Comparison of ENCODE assay signal across 2 cellular contexts in the genomic region with DNA sequence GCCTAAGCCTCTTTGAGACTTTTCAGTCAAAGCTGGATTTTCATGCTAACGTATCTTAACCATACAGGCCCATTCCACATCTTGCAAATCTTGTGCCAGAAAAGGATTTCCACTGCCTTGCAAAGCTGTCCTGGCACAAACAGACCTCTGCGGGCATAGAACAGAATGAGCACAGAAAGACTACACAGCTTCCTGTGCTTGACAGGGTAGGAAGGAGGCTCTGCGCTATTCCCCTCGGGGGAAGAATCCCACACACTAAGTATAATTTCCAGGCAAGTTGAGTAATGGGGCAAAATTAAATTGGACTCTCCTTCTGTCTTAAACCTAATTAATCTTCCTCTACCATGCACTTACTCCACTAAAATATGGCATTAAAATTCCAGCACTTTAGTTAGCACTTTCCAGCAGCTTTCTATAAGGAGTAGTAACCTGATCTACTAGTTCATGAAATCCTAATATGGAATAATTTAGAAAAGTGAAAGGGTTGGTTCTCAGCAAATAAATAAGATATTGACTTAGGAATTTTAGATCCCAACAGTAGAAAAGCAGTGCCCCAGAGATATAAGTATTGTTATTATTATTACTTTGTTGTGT.
TF ChIP-seq lines count a peak whose summit lies in the region.

No MANE protein-coding gene starts in this region.

TF ChIP-seq in IMR-90, 13 proteins besides CTCF, POLR2A, EP300 and RAD21:
- TF ChIP-seq SMC3 (IDR thresholded peaks at IDR 0.05; ENCODE audit: low read depth, low read length) (no peak), NFE2L2 (IDR thresholded peaks at IDR 0.05; ENCODE audit: low read depth, low read length) (no peak), MAZ (IDR thresholded peaks at IDR 0.05; ENCODE audit: borderline replicate concordance, low read depth, low read length) (no peak), RCOR1 (IDR thresholded peaks at IDR 0.05; ENCODE audit: insufficient replicate concordance, low read length) (no peak), MAFK (IDR thresholded peaks at IDR 0.05; ENCODE audit: low read depth, low read length) (no peak), BHLHE40 (IDR thresholded peaks at IDR 0.05; ENCODE audit: low read depth, low read length) (no peak), RFX5 (IDR thresholded peaks at IDR 0.05; ENCODE audit: low read depth, low read length) (no peak), FOS (IDR thresholded peaks at IDR 0.05; ENCODE audit: low read depth, low read length) (no peak), CHD1 (IDR thresholded peaks at IDR 0.05; ENCODE audit: low read depth, low read length) (no peak), CEBPB (IDR thresholded peaks at IDR 0.05; ENCODE audit: low read depth, low read length) (no peak), MXI1 (IDR thresholded peaks at IDR 0.05; ENCODE audit: borderline replicate concordance, low read depth, low read length) (no peak)
- TF ChIP-seq, protein P1, sequence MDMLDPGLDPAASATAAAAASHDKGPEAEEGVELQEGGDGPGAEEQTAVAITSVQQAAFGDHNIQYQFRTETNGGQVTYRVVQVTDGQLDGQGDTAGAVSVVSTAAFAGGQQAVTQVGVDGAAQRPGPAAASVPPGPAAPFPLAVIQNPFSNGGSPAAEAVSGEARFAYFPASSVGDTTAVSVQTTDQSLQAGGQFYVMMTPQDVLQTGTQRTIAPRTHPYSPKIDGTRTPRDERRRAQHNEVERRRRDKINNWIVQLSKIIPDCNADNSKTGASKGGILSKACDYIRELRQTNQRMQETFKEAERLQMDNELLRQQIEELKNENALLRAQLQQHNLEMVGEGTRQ (IDR thresholded peaks at IDR 0.05; ENCODE audit: low read depth, low read length), result no peak
- TF ChIP-seq, protein P2, sequence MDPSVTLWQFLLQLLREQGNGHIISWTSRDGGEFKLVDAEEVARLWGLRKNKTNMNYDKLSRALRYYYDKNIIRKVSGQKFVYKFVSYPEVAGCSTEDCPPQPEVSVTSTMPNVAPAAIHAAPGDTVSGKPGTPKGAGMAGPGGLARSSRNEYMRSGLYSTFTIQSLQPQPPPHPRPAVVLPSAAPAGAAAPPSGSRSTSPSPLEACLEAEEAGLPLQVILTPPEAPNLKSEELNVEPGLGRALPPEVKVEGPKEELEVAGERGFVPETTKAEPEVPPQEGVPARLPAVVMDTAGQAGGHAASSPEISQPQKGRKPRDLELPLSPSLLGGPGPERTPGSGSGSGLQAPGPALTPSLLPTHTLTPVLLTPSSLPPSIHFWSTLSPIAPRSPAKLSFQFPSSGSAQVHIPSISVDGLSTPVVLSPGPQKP (IDR thresholded peaks at IDR 0.05; ENCODE audit: borderline replicate concordance, low read depth, low read length), result no peak

TF ChIP-seq in GM12878, 131 proteins besides CTCF, POLR2A, EP300 and RAD21:
- TF ChIP-seq, protein P3, sequence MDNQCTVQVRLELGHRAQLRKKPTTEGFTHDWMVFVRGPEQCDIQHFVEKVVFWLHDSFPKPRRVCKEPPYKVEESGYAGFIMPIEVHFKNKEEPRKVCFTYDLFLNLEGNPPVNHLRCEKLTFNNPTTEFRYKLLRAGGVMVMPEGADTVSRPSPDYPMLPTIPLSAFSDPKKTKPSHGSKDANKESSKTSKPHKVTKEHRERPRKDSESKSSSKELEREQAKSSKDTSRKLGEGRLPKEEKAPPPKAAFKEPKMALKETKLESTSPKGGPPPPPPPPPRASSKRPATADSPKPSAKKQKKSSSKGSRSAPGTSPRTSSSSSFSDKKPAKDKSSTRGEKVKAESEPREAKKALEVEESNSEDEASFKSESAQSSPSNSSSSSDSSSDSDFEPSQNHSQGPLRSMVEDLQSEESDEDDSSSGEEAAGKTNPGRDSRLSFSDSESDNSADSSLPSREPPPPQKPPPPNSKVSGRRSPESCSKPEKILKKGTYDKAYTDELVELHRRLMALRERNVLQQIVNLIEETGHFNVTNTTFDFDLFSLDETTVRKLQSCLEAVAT (IDR thresholded peaks at IDR 0.05), result no peak
